10 cellular contexts compared by ENCODE assay signal in genomic region chr3:145807990-145808389, GRCh38.
DNase-seq lines count a peak whose midpoint lies in the region; ATAC-seq and TF ChIP-seq lines count a peak whose summit lies in the region.
"Had no signal": no experiment of that assay in that cellular context is flagged by ENCODE, and none has a peak within 500 bp of the region (broad histone marks: within the 10 kb centered on the region; RNA-seq: fewer than 3 reads in every experiment).

No MANE protein-coding gene starts in this region.

- no TSS peak for BruUV-seq in PC-3 (replicated peaks; lab: Mats Ljungman, UMichigan)

- DNase-seq in Right ventricle myocardium superior (peak; percentile 34), right atrium auricular region (ENCODE audit: low spot score) (no peak), PC-3 (peak; percentile 7), cardiac muscle cell (ENCODE audit: low read depth in 1 of 2, low spot score in 1 of 2) (peak; percentile 21 to 82)

- no peaks in the 10 kb centered on the region for H3K9me2 ChIP-seq in PC-3 (replicated peaks; ENCODE audit: low read length)

- ATAC-seq in Right ventricle myocardium superior (ENCODE audit: poor library complexity) (peak; percentile 57), PC-3 (no peak), GM18861 (IDR thresholded peaks at IDR 0.05; ENCODE audit: unreplicated experiment) (no peak), HG03135 (IDR thresholded peaks at IDR 0.05; ENCODE audit: unreplicated experiment) (no peak), HG03442 (IDR thresholded peaks at IDR 0.05; ENCODE audit: unreplicated experiment) (no peak), GM21723 (IDR thresholded peaks at IDR 0.05; ENCODE audit: unreplicated experiment) (no peak)

- H3K79me2 ChIP-seq in PC-3 (ENCODE audit: low read length) = no peaks in the 10 kb centered on the region

- no peak overlapping the region for H3K4me2 ChIP-seq in PC-3 (ENCODE audit: low read length)

- H2AFZ ChIP-seq in PC-3 (ENCODE audit: low read length) = no peak overlapping the region

- CTCF ChIA-PET in PC-3 (lab: Charles Lee) = no interaction called here

- no peaks in the 10 kb centered on the region for H4K20me1 ChIP-seq in PC-3 (ENCODE audit: low read length)

- H3K9me3 ChIP-seq in right atrium auricular region (no peaks in the 10 kb centered on the region), PC-3 (ENCODE audit: low read length) (no peaks in the 10 kb centered on the region), cardiac muscle cell (ENCODE audit: low read depth) (no peaks in the 10 kb centered on the region)
- H3K9me3 ChIP-seq: ovary had no signal

- POLR2A ChIA-PET in PC-3 (lab: Charles Lee; ENCODE audit: unreplicated experiment) = no interaction called here

- H3K27me3 ChIP-seq in right atrium auricular region = no peaks in the 10 kb centered on the region
- H3K27me3 ChIP-seq in PC-3 (ENCODE audit: low read length) = no peaks in the 10 kb centered on the region
- H3K27me3 ChIP-seq in cardiac muscle cell = no peaks in the 10 kb centered on the region
- H3K27me3 ChIP-seq: ovary had no signal

- H3K9ac ChIP-seq in PC-3 (ENCODE audit: low read length) = no peak overlapping the region

- intact Hi-C loops in Right ventricle myocardium superior (cut with DNase I) = no loop called here
- intact Hi-C loops in PC-3 (cut with micrococcal nuclease) = no loop called here

- H3K4me1 ChIP-seq in right atrium auricular region (no peaks in the 10 kb centered on the region), PC-3 (ENCODE audit: insufficient read depth, low read length) (no peaks in the 10 kb centered on the region), cardiac muscle cell (ENCODE audit: low read depth) (peaks cover 4% of the 10 kb centered on the region)

- no peaks in the 10 kb centered on the region for H3F3A ChIP-seq in PC-3 (ENCODE audit: low read length, unreplicated experiment)

- H3K36me3 ChIP-seq in right atrium auricular region (no peaks in the 10 kb centered on the region), PC-3 (ENCODE audit: low read depth, low read length) (no peaks in the 10 kb centered on the region), cardiac muscle cell (no peaks in the 10 kb centered on the region)
- H3K36me3 ChIP-seq: ovary had no signal

- H3K27ac ChIP-seq in right atrium auricular region = no peak overlapping the region
- H3K27ac ChIP-seq in PC-3 (ENCODE audit: low read length) = no peak overlapping the region
- no peak overlapping the region for H3K27ac ChIP-seq in cardiac muscle cell
- H3K27ac ChIP-seq: ovary, SK-N-MC had no signal

- no peak overlapping the region for H3K4me3 ChIP-seq in right atrium auricular region
- H3K4me3 ChIP-seq in PC-3 (ENCODE audit: low read length) = no peak overlapping the region
- no peak overlapping the region for H3K4me3 ChIP-seq in cardiac muscle cell
- H3K4me3 ChIP-seq: ovary, SK-N-MC had no signal

- no peak for TF ChIP-seq CTCF in right atrium auricular region (IDR thresholded peaks at IDR 0.05)
- TF ChIP-seq CTCF in PC-3 (conservative IDR thresholded peaks at IDR 0.05; ENCODE audit: low read depth, low read length) = peak; percentile 36; the same call in 1 of the 2 replicates
- peak; percentile 35 for TF ChIP-seq CTCF in cardiac muscle cell (IDR thresholded peaks at IDR 0.05; ENCODE audit: low read depth, low read length)

Comparison
In these comparisons a context has a peak if more than half of its experiments do, and no peak if none do; other contexts are left out.
1. CTCF ChIP-seq: peak in PC-3 (single experiment) and cardiac muscle cell (single experiment); none in right atrium auricular region (0 of 2).